Comparison of ENCODE assay signal across 1 cellular context in genomic region chr3:33658971-33659848, GRCh38.
TF ChIP-seq lines count a peak whose summit lies in the region.

No MANE protein-coding gene starts in this region.

TF ChIP-seq in K562, 482 proteins besides CTCF, POLR2A, EP300 and RAD21 (continued from another document):
- TF ChIP-seq ARID1B (IDR thresholded peaks at IDR 0.05) (peak; percentile 61), RBM34 (IDR thresholded peaks at IDR 0.05; ENCODE audit: borderline replicate concordance, insufficient read depth, low read length) (no peak), ZSCAN29 (IDR thresholded peaks at IDR 0.05) (no peak), CXXC5 (CRISPR knock-in tag; IDR thresholded peaks at IDR 0.05) (peak; percentile 30), NEUROD1 (IDR thresholded peaks at IDR 0.05; ENCODE audit: borderline replicate concordance, low read depth, low read length, partially characterized antibody) (peak; percentile 49), STAT5A (IDR thresholded peaks at IDR 0.05; ENCODE audit: borderline replicate concordance, low read length) (no peak), ZBTB34 (CRISPR knock-in tag; IDR thresholded peaks at IDR 0.05) (no peak), FOXM1 (IDR thresholded peaks at IDR 0.05; ENCODE audit: low read depth) (peak; percentile 81), FOXM1 (CRISPR knock-in tag; IDR thresholded peaks at IDR 0.05; ENCODE audit: low read depth) (no peak), FOXK1 (CRISPR knock-in tag; IDR thresholded peaks at IDR 0.05; ENCODE audit: borderline replicate concordance) (no peak)
